In the genomic region with DNA sequence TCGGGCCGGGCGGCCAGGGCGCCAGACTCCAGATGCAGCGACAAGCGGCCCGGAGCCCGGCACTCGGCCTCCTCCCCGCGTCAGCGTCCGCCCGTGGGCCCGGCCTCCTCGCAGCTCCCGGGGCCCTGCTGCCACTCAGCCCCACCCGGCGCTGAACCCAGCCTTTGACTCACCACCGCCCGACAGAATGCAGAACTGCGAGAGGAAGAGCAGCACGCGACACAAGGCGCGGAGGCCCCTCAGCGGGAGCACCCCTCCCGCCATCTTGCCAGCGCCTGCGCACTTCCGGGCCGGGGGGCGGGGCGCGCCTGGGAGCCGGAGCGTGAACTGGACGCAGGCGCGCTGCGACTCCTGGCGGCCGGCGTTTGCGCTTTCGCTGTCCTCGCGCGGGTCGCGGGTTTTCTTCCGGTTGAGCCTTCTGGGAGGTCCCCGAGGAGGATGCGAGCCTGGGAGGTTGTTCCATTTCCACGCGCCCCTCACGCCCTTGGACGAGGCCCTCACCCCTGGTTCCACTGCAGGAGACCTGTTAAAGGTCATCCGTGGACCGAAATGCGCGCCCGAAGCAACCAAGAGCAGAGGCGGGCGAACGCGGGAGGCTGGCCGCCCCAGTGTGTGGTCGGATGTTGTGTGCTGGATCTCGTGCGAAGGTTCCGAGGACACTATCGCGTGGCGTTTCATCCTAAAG, we compare ENCODE assay signal across 9 cellular contexts. TPM values are rescaled to one million over a fixed set of nuclear protein-coding genes. Genes with fewer than 3 reads are reported as not detected.
DNase-seq lines count a peak whose midpoint lies in the region; ATAC-seq, FAIRE-seq and TF ChIP-seq lines count a peak whose summit lies in the region.
"Had no signal": no experiment of that assay in that cellular context is flagged by ENCODE, and none has a peak within 500 bp of the region (broad histone marks: within the 10 kb centered on the region; RNA-seq: fewer than 3 reads in every experiment).

TSS of gene TM2D3 (minus strand) at position 284 of the 685 bp plus-strand sequence. CDS start at position 264, 20 bp downstream.

- ATAC-seq in GM18909 (IDR thresholded peaks at IDR 0.05; ENCODE audit: poor library complexity, unreplicated experiment), result peak; percentile 89
- ATAC-seq in HG03175 (IDR thresholded peaks at IDR 0.05; ENCODE audit: unreplicated experiment), result peak; percentile 87

- H3K4me1 ChIP-seq in keratinocyte (ENCODE audit: control insufficient read depth, extremely low read depth, insufficient read depth, low read length), result peaks cover 10% of the 10 kb centered on the region

- H3K27ac ChIP-seq in keratinocyte (ENCODE audit: control insufficient read depth, insufficient read depth, low read length), result peak within 1 kb of the TSS; percentile 93

- peak; percentile 54 for DNase-seq in AG09309 (ENCODE audit: low read depth)
- DNase-seq in NCI-H345 (lab: John Stamatoyannopoulos, UW), result peak; percentile 89
- peak; percentile 89 to 96 (median 94) for DNase-seq in activated CD4-positive, CD25-positive, alpha-beta regulatory T cell (lab: John Stamatoyannopoulos, UW)
- DNase-seq in central memory CD4-positive, alpha-beta T cell, result peak; percentile 96
- DNase-seq in keratinocyte (ENCODE audit: low read depth, low spot score), result peak; percentile 58
- peak; percentile 92 to 96 for DNase-seq in stimulated activated CD4-positive, alpha-beta T cell treated with anti-CD3 and anti-CD28 coated beads, Interleukin-15, amount 100 ng/mL, for 1 hour (ENCODE audit: low read depth in 1 of 2, low spot score in 1 of 2)

- H3K79me2 ChIP-seq in keratinocyte (ENCODE audit: control insufficient read depth, insufficient read depth, low read length), result peaks cover 37% of the 10 kb centered on the region

- FAIRE-seq in keratinocyte (lab: Jason Lieb, UNC), result no peak
- FAIRE-seq: colon had no signal

- no peaks in the 10 kb centered on the region for H3K9me1 ChIP-seq in keratinocyte (ENCODE audit: control insufficient read depth, extremely low read depth, insufficient read depth, low read length)

- peak within 1 kb of the TSS; percentile 98 for H3K4me3 ChIP-seq in AG09309 (ENCODE audit: control insufficient read depth, low read depth, low read length)
- H3K4me3 ChIP-seq in keratinocyte (ENCODE audit: control insufficient read depth in 2 of 3, extremely low read depth in 1 of 3, insufficient read depth in 2 of 3, low read depth in 1 of 3, low read length in 3 of 3), result peak within 1 kb of the TSS; percentile 73 to 98 (median 93)

- H4K20me1 ChIP-seq in keratinocyte (ENCODE audit: control insufficient read depth, extremely low read depth, insufficient read depth, low read length), result no peaks in the 10 kb centered on the region

- H3K9me3 ChIP-seq in keratinocyte (ENCODE audit: control insufficient read depth, low read depth, low read length), result no peaks in the 10 kb centered on the region

- dilution Hi-C loops in keratinocyte (cut with MboI; ENCODE audit: extremely low pct_ligation_motif_present, low sequenced_read_pairs), result no loop called here

- H3K9ac ChIP-seq in keratinocyte (ENCODE audit: control insufficient read depth, extremely low read depth, insufficient read depth, low read length), result peak within 1 kb of the TSS; percentile 95

- peaks cover 6 to 10% of the 10 kb centered on the region in 2 experiments for H3K36me3 ChIP-seq in keratinocyte (ENCODE audit: control insufficient read depth in 2 of 2, extremely low read depth in 1 of 2, insufficient read depth in 2 of 2, low read length in 2 of 2)

- peak within 1 kb of the TSS; percentile 95 for H2AFZ ChIP-seq in keratinocyte (ENCODE audit: control insufficient read depth, low read length)

- H3K4me2 ChIP-seq in keratinocyte (ENCODE audit: control insufficient read depth, extremely low read depth, insufficient read depth, low read depth, low read length), result peak within 1 kb of the TSS; percentile 97

- H3K27me3 ChIP-seq in keratinocyte (ENCODE audit: control insufficient read depth, extremely low read depth, insufficient read depth, low read length), result no peaks in the 10 kb centered on the region

- TF ChIP-seq CTCF in AG09309 (IDR thresholded peaks at IDR 0.05; ENCODE audit: control insufficient read depth, insufficient read depth, low read depth, low read length, missing control alignments), result peak; percentile 67
- peak; percentile 65 to 84 (median 65) for TF ChIP-seq CTCF in keratinocyte (optimal IDR thresholded peaks at IDR 0.05 in 1 of 3, IDR thresholded peaks at IDR 0.05 in 1 of 3, conservative IDR thresholded peaks at IDR 0.05 in 1 of 3; ENCODE audit: extremely low read depth in 1 of 3, insufficient read depth in 2 of 3, low read length in 3 of 3)

RNA-seq across cellular contexts. Expression of gene TM2D3, which starts in this region (rescaled TPM):
- polyA plus RNA-seq in keratinocyte, result 42.1 to 58.5 TPM (median 56.7 TPM) in 3 replicates
- polyA plus RNA-seq in keratinocyte (2011; ENCODE audit: low read depth), result 31.9 TPM
- 26.1 and 36.2 TPM in 2 replicates for polyA plus RNA-seq in keratinocyte (2011; cell fraction: cytosol; rRNA removed)
- 73.1 and 76.1 TPM in 2 replicates for polyA plus RNA-seq in keratinocyte (2011; cell fraction: nucleus; rRNA removed)
- 37.5 and 50.5 TPM in 2 replicates for polyA plus RNA-seq in keratinocyte (2012; ENCODE audit: low replicate concordance)
- 9.5 to 36.7 TPM (median 31.8 TPM) in 3 replicates for polyA minus RNA-seq in keratinocyte
- 34.1 TPM for polyA minus RNA-seq in keratinocyte (2011; cell fraction: cytosol; rRNA and poly(A)+ RNA removed)
- polyA minus RNA-seq in keratinocyte (2011; cell fraction: nucleus; rRNA and poly(A)+ RNA removed), result 37.0 and 54.1 TPM in 2 replicates

Comparison
In these comparisons a context has a peak if more than half of its experiments do, and no peak if none do; other contexts are left out.
1. Peak in every context shown above with its lines: DNase-seq, ATAC-seq, H3K4me3 ChIP-seq and H3K27ac ChIP-seq.